ENCODE assay signal across 8 cellular contexts in genomic region chr14:22977684-22978486, GRCh38.
DNase-seq lines count a peak whose midpoint lies in the region; ATAC-seq and TF ChIP-seq lines count a peak whose summit lies in the region.

No MANE protein-coding gene starts in this region.

- no peak overlapping the region for H3K9ac ChIP-seq in mucosa of rectum (ENCODE audit: low read depth in 1 of 2, low read length in 2 of 2)

- H3K4me3 ChIP-seq in AG09309 (ENCODE audit: control insufficient read depth, low read depth, low read length) (peak overlapping the region; percentile 16; the same call in 1 of the 2 replicates), mucosa of rectum (ENCODE audit: low read length in 2 of 2) (no peak overlapping the region)

- H3K27ac ChIP-seq in mucosa of rectum (ENCODE audit: low read depth in 2 of 2, low read length in 2 of 2), result peak overlapping the region; percentile 0 to 24

- intact Hi-C loops in posterior cingulate gyrus (cut with DNase I), result no loop called here

- no peaks in the 10 kb centered on the region for H3K9me3 ChIP-seq in mucosa of rectum (ENCODE audit: control insufficient read depth in 2 of 2, low read length in 2 of 2)

- ATAC-seq in HG03460 (IDR thresholded peaks at IDR 0.05; ENCODE audit: unreplicated experiment) (no peak), HG02571 (IDR thresholded peaks at IDR 0.05; ENCODE audit: unreplicated experiment) (no peak)

- H3K27me3 ChIP-seq in mucosa of rectum (ENCODE audit: control insufficient read depth in 2 of 2, insufficient read depth in 2 of 2, low read length in 2 of 2), result peaks cover 4 to 5% of the 10 kb centered on the region in 2 donors

- no peak for TF ChIP-seq CTCF in AG09309 (IDR thresholded peaks at IDR 0.05; ENCODE audit: control insufficient read depth, insufficient read depth, low read depth, low read length, missing control alignments)

- no peaks in the 10 kb centered on the region for H3K36me3 ChIP-seq in mucosa of rectum (ENCODE audit: control insufficient read depth in 2 of 2, insufficient read depth in 2 of 2, low read length in 2 of 2)

- peaks cover 25 to 27% of the 10 kb centered on the region in 2 donors for H3K4me1 ChIP-seq in mucosa of rectum (ENCODE audit: control insufficient read depth in 2 of 2, insufficient read depth in 2 of 2, low read length in 2 of 2)

- DNase-seq in AG09309 (ENCODE audit: low read depth) (no peak), NCI-H1694 (lab: John Stamatoyannopoulos, UW) (peak; percentile 40), epidermal melanocyte (ENCODE audit: insufficient read length, low spot score) (peak; percentile 62), posterior cingulate gyrus (no peak)
- no peak for DNase-seq in NK-92 treated with Interleukin-12 subunit alpha and Interleukin-12 subunit beta, amount 100 ng/mL, for 24 hours (lab: John Stamatoyannopoulos, UW)

Comparison
In these comparisons a context has a peak if more than half of its experiments do, and no peak if none do; other contexts are left out.
1. DNase-seq: peak in NCI-H1694 (single experiment) and epidermal melanocyte (single experiment); none in AG09309 (single experiment), posterior cingulate gyrus (0 of 10) and NK-92 treated with Interleukin-12 subunit alpha and Interleukin-12 subunit beta, amount 100 ng/mL, for 24 hours (single experiment).